In genomic region chr7:151310578-151310977, GRCh38 we compare ENCODE assay signal across 9 cellular contexts. TPM values are rescaled to one million over a fixed set of nuclear protein-coding genes. Genes with fewer than 3 reads are reported as not detected.
DNase-seq lines count a peak whose midpoint lies in the region; FAIRE-seq and TF ChIP-seq lines count a peak whose summit lies in the region.
"Had no signal": no experiment of that assay in that cellular context is flagged by ENCODE, and none has a peak within 500 bp of the region (broad histone marks: within the 10 kb centered on the region; RNA-seq: fewer than 3 reads in every experiment).

No MANE protein-coding gene starts in this region.

- DNase-seq in COLO829 (ENCODE audit: low spot score): peak; percentile 10
- peak; percentile 64 for DNase-seq in HT-29 (ENCODE audit: low spot score)
- peak; percentile 64 for DNase-seq in SW480 (ENCODE audit: low spot score)
- no peak for DNase-seq in kidney epithelial cell (ENCODE audit: low read depth)
- DNase-seq in T-helper 1 cell: no peak
- no peak for DNase-seq in hippocampal formation (lab: John Stamatoyannopoulos, UW)
- no peak for DNase-seq in frontal cortex (ENCODE audit: low spot score in 2 of 2)
- DNase-seq in activated effector memory CD4-positive, alpha-beta T cell treated with Interleukin-2 at 50 U/mL for 16 hours: no peak
- DNase-seq: NCI-H1048 had no signal

- H3K27me3 ChIP-seq in kidney epithelial cell (ENCODE audit: control insufficient read depth, insufficient read depth, low read length): peaks cover 15% of the 10 kb centered on the region

- no peak overlapping the region for H3K4me3 ChIP-seq in kidney epithelial cell (ENCODE audit: low read depth, low read length)

- peak; percentile 28 for TF ChIP-seq CTCF in kidney epithelial cell (IDR thresholded peaks at IDR 0.05; ENCODE audit: insufficient read depth, low read length, poor library complexity, severe bottlenecking)

- no peaks in the 10 kb centered on the region for H3K36me3 ChIP-seq in kidney epithelial cell (ENCODE audit: control insufficient read depth, insufficient read depth, low read length)

- no peak for FAIRE-seq in frontal cortex (lab: Jason Lieb, UNC)

RNA-seq across cellular contexts. Expression of gene NUB1, which starts 31.0 kb away (rescaled TPM):
- total RNA-seq in HT-29 (2014; rRNA removed; shearing (Covaris generic)): 34.3 and 39.5 TPM in 2 replicates
- total RNA-seq in kidney epithelial cell: 48.5 and 60.2 TPM in 2 replicates
- 61.1 TPM for total RNA-seq in frontal cortex

Comparison
In these comparisons a context has a peak if more than half of its experiments do, and no peak if none do; other contexts are left out.
1. DNase-seq: peak in COLO829 (single experiment), HT-29 (single experiment) and SW480 (single experiment); none in kidney epithelial cell (single experiment), T-helper 1 cell (0 of 5), hippocampal formation (0 of 2), frontal cortex (0 of 2) and activated effector memory CD4-positive, alpha-beta T cell treated with Interleukin-2 at 50 U/mL for 16 hours (single experiment).